1 cellular context compared by ENCODE assay signal in the genomic region with DNA sequence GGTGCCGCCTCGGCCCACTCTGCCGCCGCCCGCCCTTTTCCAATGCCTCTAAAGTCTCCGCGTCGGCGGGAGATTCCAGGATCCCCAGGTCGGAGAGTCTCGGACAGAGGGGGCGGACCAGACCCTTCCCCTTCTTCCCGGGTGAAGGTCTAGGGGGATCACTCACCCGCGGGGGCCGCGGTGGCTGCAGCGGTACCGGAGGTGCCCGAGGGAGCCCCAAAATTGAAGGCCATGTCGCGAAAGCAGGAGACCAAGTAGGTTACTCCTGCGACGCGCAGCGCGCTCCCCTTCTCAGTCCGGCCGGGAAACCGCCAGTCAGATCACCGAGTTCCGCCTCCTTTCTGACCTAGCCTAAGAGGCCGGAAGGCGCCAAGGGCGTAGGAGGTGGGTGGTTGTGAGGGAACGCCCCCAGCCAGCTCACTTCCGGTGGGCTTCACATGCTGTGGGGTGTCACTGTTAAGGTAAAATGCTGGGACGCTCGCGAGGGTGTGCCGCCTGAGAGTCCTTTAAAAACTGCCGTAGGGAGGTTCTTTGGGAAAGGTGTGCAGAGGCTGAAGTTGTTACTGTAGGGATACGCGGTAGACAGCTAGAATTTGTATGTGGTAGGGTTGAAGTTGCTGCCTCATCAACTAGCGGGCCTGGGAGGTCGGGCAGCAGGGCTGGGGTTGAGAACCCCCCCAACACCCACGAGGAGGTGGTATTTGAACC.
TF ChIP-seq lines count a peak whose summit lies in the region.

A gene with protein sequence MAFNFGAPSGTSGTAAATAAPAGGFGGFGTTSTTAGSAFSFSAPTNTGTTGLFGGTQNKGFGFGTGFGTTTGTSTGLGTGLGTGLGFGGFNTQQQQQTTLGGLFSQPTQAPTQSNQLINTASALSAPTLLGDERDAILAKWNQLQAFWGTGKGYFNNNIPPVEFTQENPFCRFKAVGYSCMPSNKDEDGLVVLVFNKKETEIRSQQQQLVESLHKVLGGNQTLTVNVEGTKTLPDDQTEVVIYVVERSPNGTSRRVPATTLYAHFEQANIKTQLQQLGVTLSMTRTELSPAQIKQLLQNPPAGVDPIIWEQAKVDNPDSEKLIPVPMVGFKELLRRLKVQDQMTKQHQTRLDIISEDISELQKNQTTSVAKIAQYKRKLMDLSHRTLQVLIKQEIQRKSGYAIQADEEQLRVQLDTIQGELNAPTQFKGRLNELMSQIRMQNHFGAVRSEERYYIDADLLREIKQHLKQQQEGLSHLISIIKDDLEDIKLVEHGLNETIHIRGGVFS (minus strand): TSS at position 256 of the 708 bp plus-strand sequence. CDS start 23 bp downstream, at position 233.

TF ChIP-seq in K562, 482 proteins besides CTCF, POLR2A, EP300 and RAD21 (continued from another document and continues in another):
- TF ChIP-seq TRIM25 (IDR thresholded peaks at IDR 0.05; ENCODE audit: borderline replicate concordance) (0 out of 2 replicates have a peak, but pooled peaks have one; percentile 20), ZNF253 (CRISPR knock-in tag; conservative IDR thresholded peaks at IDR 0.05) (no peak), TAF9B (IDR thresholded peaks at IDR 0.05; ENCODE audit: partially characterized antibody) (peak; percentile 97), HLTF (IDR thresholded peaks at IDR 0.05) (peak; percentile 47; the same call in 1 of the 2 replicates), MITF (IDR thresholded peaks at IDR 0.05) (no peak), ZNF184 (CRISPR knock-in tag; IDR thresholded peaks at IDR 0.05) (no peak), GATAD2B (IDR thresholded peaks at IDR 0.05; ENCODE audit: borderline replicate concordance) (peak; percentile 54), EP400 (IDR thresholded peaks at IDR 0.05) (peak; percentile 96), PCBP2 (IDR thresholded peaks at IDR 0.05; ENCODE audit: low read depth, low read length, poor library complexity, severe bottlenecking) (no peak), ZKSCAN1 (IDR thresholded peaks at IDR 0.05; ENCODE audit: low read depth, low read length) (peak; percentile 24; the same call in 1 of the 2 replicates), ZNF740 (CRISPR knock-in tag; IDR thresholded peaks at IDR 0.05) (peak; percentile 83), ZNF740 (tag; IDR thresholded peaks at IDR 0.05) (peak in 1 of 2 experiments; percentile 59; a peak in 1 of 4 replicates), SMAD4 (CRISPR knock-in tag; conservative IDR thresholded peaks at IDR 0.05) (peak; percentile 81), CEBPB (tag; IDR thresholded peaks at IDR 0.05) (no peak), ZNF75A (CRISPR knock-in tag; IDR thresholded peaks at IDR 0.05) (no peak), SMARCA5 (IDR thresholded peaks at IDR 0.05) (no peak), MXI1 (IDR thresholded peaks at IDR 0.05; ENCODE audit: low read depth, low read length) (peak; percentile 98), GTF2E2 (tag; IDR thresholded peaks at IDR 0.05) (peak; percentile 91), PCBP1 (IDR thresholded peaks at IDR 0.05; ENCODE audit: low read depth, low read length, poor library complexity, severe bottlenecking) (no peak), HIVEP1 (CRISPR knock-in tag; IDR thresholded peaks at IDR 0.05) (no peak), MEF2A (IDR thresholded peaks at IDR 0.05; ENCODE audit: control insufficient read depth, low read depth, low read length) (0 out of 2 replicates have a peak, but pooled peaks have one; percentile 40), ZNF316 (IDR thresholded peaks at IDR 0.05) (peak; percentile 71), XRCC5 (IDR thresholded peaks at IDR 0.05; ENCODE audit: low read depth, low read length) (peak; percentile 99), L3MBTL2 (IDR thresholded peaks at IDR 0.05) (peak; percentile 83), THRB (CRISPR knock-in tag; conservative IDR thresholded peaks at IDR 0.05) (no peak), HCFC1 (IDR thresholded peaks at IDR 0.05; ENCODE audit: low read depth, low read length) (peak; percentile 87), SIN3B (IDR thresholded peaks at IDR 0.05; ENCODE audit: low read depth) (peak; percentile 94), ZNF224 (CRISPR knock-in tag; IDR thresholded peaks at IDR 0.05) (peak; percentile 77; the same call in 1 of the 2 replicates), SAP30 (IDR thresholded peaks at IDR 0.05; ENCODE audit: borderline replicate concordance, insufficient read depth, low read depth, low read length, poor library complexity, severe bottlenecking) (peak; percentile 69), CCNT2 (IDR thresholded peaks at IDR 0.05; ENCODE audit: borderline replicate concordance, extremely low read depth, insufficient read length, low read depth, low read length) (peak; percentile 56), ZNF12 (CRISPR knock-in tag; IDR thresholded peaks at IDR 0.05) (0 out of 2 replicates have a peak, but pooled peaks have one; percentile 12), AFF4 (CRISPR knock-in tag; IDR thresholded peaks at IDR 0.05) (peak; percentile 96), ELF1 (tag; IDR thresholded peaks at IDR 0.05) (peak; percentile 82), ZNF24 (IDR thresholded peaks at IDR 0.05) (peak; percentile 65; the same call in 1 of the 2 replicates), GATAD2A (IDR thresholded peaks at IDR 0.05) (no peak), MTA1 (IDR thresholded peaks at IDR 0.05; ENCODE audit: borderline replicate concordance) (0 out of 2 replicates have a peak, but pooled peaks have one; percentile 76), ZNF77 (CRISPR knock-in tag; IDR thresholded peaks at IDR 0.05) (no peak), MBD2 (IDR thresholded peaks at IDR 0.05; ENCODE audit: borderline replicate concordance, low read depth) (peak; percentile 81; the same call in 1 of the 2 replicates)
- TF ChIP-seq, protein P1, sequence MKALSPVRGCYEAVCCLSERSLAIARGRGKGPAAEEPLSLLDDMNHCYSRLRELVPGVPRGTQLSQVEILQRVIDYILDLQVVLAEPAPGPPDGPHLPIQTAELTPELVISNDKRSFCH (CRISPR knock-in tag; IDR thresholded peaks at IDR 0.05) = no peak
- TF ChIP-seq, protein P1 (tag; IDR thresholded peaks at IDR 0.05) = peak; percentile 67; the same call in 1 of the 2 replicates
- TF ChIP-seq, protein P2, sequence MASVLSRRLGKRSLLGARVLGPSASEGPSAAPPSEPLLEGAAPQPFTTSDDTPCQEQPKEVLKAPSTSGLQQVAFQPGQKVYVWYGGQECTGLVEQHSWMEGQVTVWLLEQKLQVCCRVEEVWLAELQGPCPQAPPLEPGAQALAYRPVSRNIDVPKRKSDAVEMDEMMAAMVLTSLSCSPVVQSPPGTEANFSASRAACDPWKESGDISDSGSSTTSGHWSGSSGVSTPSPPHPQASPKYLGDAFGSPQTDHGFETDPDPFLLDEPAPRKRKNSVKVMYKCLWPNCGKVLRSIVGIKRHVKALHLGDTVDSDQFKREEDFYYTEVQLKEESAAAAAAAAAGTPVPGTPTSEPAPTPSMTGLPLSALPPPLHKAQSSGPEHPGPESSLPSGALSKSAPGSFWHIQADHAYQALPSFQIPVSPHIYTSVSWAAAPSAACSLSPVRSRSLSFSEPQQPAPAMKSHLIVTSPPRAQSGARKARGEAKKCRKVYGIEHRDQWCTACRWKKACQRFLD (CRISPR knock-in tag; IDR thresholded peaks at IDR 0.05) = peak; percentile 81
- TF ChIP-seq, protein P3, sequence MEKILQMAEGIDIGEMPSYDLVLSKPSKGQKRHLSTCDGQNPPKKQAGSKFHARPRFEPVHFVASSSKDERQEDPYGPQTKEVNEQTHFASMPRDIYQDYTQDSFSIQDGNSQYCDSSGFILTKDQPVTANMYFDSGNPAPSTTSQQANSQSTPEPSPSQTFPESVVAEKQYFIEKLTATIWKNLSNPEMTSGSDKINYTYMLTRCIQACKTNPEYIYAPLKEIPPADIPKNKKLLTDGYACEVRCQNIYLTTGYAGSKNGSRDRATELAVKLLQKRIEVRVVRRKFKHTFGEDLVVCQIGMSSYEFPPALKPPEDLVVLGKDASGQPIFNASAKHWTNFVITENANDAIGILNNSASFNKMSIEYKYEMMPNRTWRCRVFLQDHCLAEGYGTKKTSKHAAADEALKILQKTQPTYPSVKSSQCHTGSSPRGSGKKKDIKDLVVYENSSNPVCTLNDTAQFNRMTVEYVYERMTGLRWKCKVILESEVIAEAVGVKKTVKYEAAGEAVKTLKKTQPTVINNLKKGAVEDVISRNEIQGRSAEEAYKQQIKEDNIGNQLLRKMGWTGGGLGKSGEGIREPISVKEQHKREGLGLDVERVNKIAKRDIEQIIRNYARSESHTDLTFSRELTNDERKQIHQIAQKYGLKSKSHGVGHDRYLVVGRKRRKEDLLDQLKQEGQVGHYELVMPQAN (IDR thresholded peaks at IDR 0.05; ENCODE audit: borderline replicate concordance) = peak; percentile 91
- TF ChIP-seq, protein P4, sequence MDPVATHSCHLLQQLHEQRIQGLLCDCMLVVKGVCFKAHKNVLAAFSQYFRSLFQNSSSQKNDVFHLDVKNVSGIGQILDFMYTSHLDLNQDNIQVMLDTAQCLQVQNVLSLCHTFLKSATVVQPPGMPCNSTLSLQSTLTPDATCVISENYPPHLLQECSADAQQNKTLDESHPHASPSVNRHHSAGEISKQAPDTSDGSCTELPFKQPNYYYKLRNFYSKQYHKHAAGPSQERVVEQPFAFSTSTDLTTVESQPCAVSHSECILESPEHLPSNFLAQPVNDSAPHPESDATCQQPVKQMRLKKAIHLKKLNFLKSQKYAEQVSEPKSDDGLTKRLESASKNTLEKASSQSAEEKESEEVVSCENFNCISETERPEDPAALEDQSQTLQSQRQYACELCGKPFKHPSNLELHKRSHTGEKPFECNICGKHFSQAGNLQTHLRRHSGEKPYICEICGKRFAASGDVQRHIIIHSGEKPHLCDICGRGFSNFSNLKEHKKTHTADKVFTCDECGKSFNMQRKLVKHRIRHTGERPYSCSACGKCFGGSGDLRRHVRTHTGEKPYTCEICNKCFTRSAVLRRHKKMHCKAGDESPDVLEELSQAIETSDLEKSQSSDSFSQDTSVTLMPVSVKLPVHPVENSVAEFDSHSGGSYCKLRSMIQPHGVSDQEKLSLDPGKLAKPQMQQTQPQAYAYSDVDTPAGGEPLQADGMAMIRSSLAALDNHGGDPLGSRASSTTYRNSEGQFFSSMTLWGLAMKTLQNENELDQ (CRISPR knock-in tag; IDR thresholded peaks at IDR 0.05; ENCODE audit: borderline replicate concordance) = peak; percentile 94
